In genomic region chr3:96813134-96813819, GRCh38 we compare ENCODE assay signal across 8 cellular contexts. TPM values are rescaled to one million over a fixed set of nuclear protein-coding genes. Genes with fewer than 3 reads are reported as not detected.
DNase-seq lines count a peak whose midpoint lies in the region; ATAC-seq and TF ChIP-seq lines count a peak whose summit lies in the region.

No MANE protein-coding gene starts in this region.

- H3K9ac ChIP-seq in SK-N-MC (ENCODE audit: insufficient read length): no peak overlapping the region

- peak overlapping the region; percentile 31 for H3K4me3 ChIP-seq in GM06990 (replicated peaks; ENCODE audit: low read depth, low read length)
- no peak overlapping the region for H3K4me3 ChIP-seq in Jurkat, Clone E6-1 (ENCODE audit: low read length)
- peak overlapping the region; percentile 63 for H3K4me3 ChIP-seq in SK-N-MC
- H3K4me3 ChIP-seq in kidney epithelial cell (ENCODE audit: low read depth, low read length): peak overlapping the region; percentile 51

- no peaks in the 10 kb centered on the region for H3K9me3 ChIP-seq in SK-N-MC (ENCODE audit: low read depth, low read length)

- TF ChIP-seq CTCF in GM06990 (IDR thresholded peaks at IDR 0.05; ENCODE audit: insufficient read depth, low read length, poor library complexity, severe bottlenecking) (peak; percentile 70), kidney epithelial cell (IDR thresholded peaks at IDR 0.05; ENCODE audit: insufficient read depth, low read length, poor library complexity, severe bottlenecking) (peak; percentile 48)

- peak; percentile 99 for ATAC-seq in GM21737 (IDR thresholded peaks at IDR 0.05; ENCODE audit: unreplicated experiment)

- DNase-seq in GM06990 (ENCODE audit: extremely low read depth, insufficient read length) (peak; percentile 54), SK-N-MC (ENCODE audit: low read depth, low spot score) (no peak), cerebellum (ENCODE audit: low spot score) (peak; percentile 76), kidney epithelial cell (ENCODE audit: low read depth) (peak; percentile 10), 8988T (no peak)
- peak; percentile 52 for DNase-seq in Jurkat, Clone E6-1 (ENCODE audit: low read depth, low spot score)
- DNase-seq in stimulated activated CD4-positive, alpha-beta T cell treated with anti-CD3 and anti-CD28 coated beads, Interleukin-15, amount 100 ng/mL, for 48 hours (ENCODE audit: low read depth in 2 of 2): peak; percentile 48 to 57

- no peaks in the 10 kb centered on the region for H3K36me3 ChIP-seq in GM06990 (ENCODE audit: control insufficient read depth, insufficient read depth, low read length)
- no peaks in the 10 kb centered on the region for H3K36me3 ChIP-seq in SK-N-MC (ENCODE audit: insufficient read depth, low read length)
- no peaks in the 10 kb centered on the region for H3K36me3 ChIP-seq in kidney epithelial cell (ENCODE audit: control insufficient read depth, insufficient read depth, low read length)

- no peak overlapping the region for H3K27ac ChIP-seq in SK-N-MC

- H3K27me3 ChIP-seq in GM06990 (replicated peaks; ENCODE audit: control insufficient read depth, insufficient read depth, low read length) (no peaks in the 10 kb centered on the region; the same call in 1 of the 2 replicates), kidney epithelial cell (ENCODE audit: control insufficient read depth, insufficient read depth, low read length) (peaks cover 27% of the 10 kb centered on the region)

RNA-seq across cellular contexts. Expression of gene EPHA6, which starts 1.1 kb away (rescaled TPM):
- polyA plus RNA-seq in Jurkat, Clone E6-1 (2012; ENCODE audit: insufficient read depth, insufficient read length): not detected
- 51.0 TPM for total RNA-seq in cerebellum
- not detected in 2 replicates for total RNA-seq in kidney epithelial cell

Comparison
In these comparisons a context has a peak if more than half of its experiments do, and no peak if none do; other contexts are left out.
1. DNase-seq: peak in GM06990 (single experiment), Jurkat, Clone E6-1 (single experiment), cerebellum (single experiment), kidney epithelial cell (single experiment) and stimulated activated CD4-positive, alpha-beta T cell treated with anti-CD3 and anti-CD28 coated beads, Interleukin-15, amount 100 ng/mL, for 48 hours (2 of 2); none in SK-N-MC (single experiment) and 8988T (single experiment).
2. RNA of gene EPHA6, which starts 1.1 kb away (total RNA-seq): 51.0 TPM in cerebellum (single experiment); not detected in kidney epithelial cell; every median in the first group is over 10 times any median in the second.